ENCODE assay signal across 8 cellular contexts in genomic region chr12:121796855-121797751, GRCh38. TPM values are rescaled to one million over a fixed set of nuclear protein-coding genes. Genes with fewer than 3 reads are reported as not detected.
DNase-seq lines count a peak whose midpoint lies in the region; ATAC-seq and TF ChIP-seq lines count a peak whose summit lies in the region.

No MANE protein-coding gene starts in this region.

- peak overlapping the region; percentile 16 to 100 (median 100) for H3K27ac ChIP-seq in dorsolateral prefrontal cortex

- DNase-seq in AG08395 (ENCODE audit: low spot score) (peak; percentile 88), HEK293T (ENCODE audit: extremely low spot score) (peak; percentile 49), RKO (ENCODE audit: low spot score) (peak; percentile 96), dorsolateral prefrontal cortex (peak; percentile 66 to 86 (median 80)), left lobe of liver (ENCODE audit: low spot score) (peak; percentile 100)
- peak; percentile 25 for DNase-seq in stimulated activated naive CD8-positive, alpha-beta T cell treated with anti-CD3 and anti-CD28 coated beads, Interleukin-15, Interleukin-2, amounts not matched to agents 100 U/mL and 50 U/mL, for 24 hours
- DNase-seq in activated CD8-positive, alpha-beta memory T cell treated with anti-CD3 and anti-CD28 coated beads for 24 hours: no peak

- CTCF ChIA-PET in HEK293T (lab: Yijun Ruan, JAX): interaction anchor here (1.1 to 9.3 kb wide), 5 partner anchors 9 to 91 kb away, joined by 4 to 125 read pairs (median 54); partner anchors contain the start of gene PSMD9

- intact Hi-C loops in dorsolateral prefrontal cortex (cut with DNase I): loop anchor here (2.0 to 5.0 kb wide), 2 partner anchors 92 to 225 kb away; partner anchors contain the start of genes BCL7A (in 1 of the 2) and PSMD9 (in 1 of the 2)

- H3K4me3 ChIP-seq in dorsolateral prefrontal cortex: peak overlapping the region in 57 of 59 donors; percentile 2 to 82 (median 69)

- POLR2A ChIA-PET in HEK293T (lab: Yijun Ruan, JAX): interaction anchor here (2.1 to 7.9 kb wide), 3 partner anchors 11 to 91 kb away, joined by 5 to 125 read pairs (median 15); partner anchors contain the start of gene PSMD9

- TF ChIP-seq CTCF in dorsolateral prefrontal cortex (IDR thresholded peaks at IDR 0.05 in 54 of 56, conservative IDR thresholded peaks at IDR 0.05 in 2 of 56; ENCODE audit: low read depth in 1 of 56, partially characterized antibody in 56 of 56): peak in 54 of 56 donors; percentile 13 to 73 (median 51)

- no peaks in the 10 kb centered on the region for H3K27me3 ChIP-seq in dorsolateral prefrontal cortex

- ATAC-seq in left lobe of liver: peak; percentile 54
- no peak for ATAC-seq in stimulated activated naive CD8-positive, alpha-beta T cell treated with anti-CD3 and anti-CD28 coated beads, Interleukin-15, Interleukin-2, amounts not matched to agents 100 U/mL and 50 U/mL, for 24 hours
- no peak for ATAC-seq in HG02852 (IDR thresholded peaks at IDR 0.05; ENCODE audit: unreplicated experiment)

TF ChIP-seq in HEK293T, 16 proteins besides CTCF, POLR2A, EP300 and RAD21:
- TF ChIP-seq FOXA1 (IDR thresholded peaks at IDR 0.05) (no peak), SUZ12 (IDR thresholded peaks at IDR 0.05) (no peak), LEF1 (IDR thresholded peaks at IDR 0.05; ENCODE audit: borderline replicate concordance) (no peak), CTBP1 (IDR thresholded peaks at IDR 0.05; ENCODE audit: borderline replicate concordance) (no peak), L3MBTL2 (conservative IDR thresholded peaks at IDR 0.05) (no peak), HDGF (IDR thresholded peaks at IDR 0.05; ENCODE audit: borderline replicate concordance) (0 out of 2 replicates have a peak, but pooled peaks have one; percentile 56), ZNF384 (IDR thresholded peaks at IDR 0.05) (no peak; the same call in 1 of the 2 replicates), PKNOX1 (IDR thresholded peaks at IDR 0.05) (no peak), ARNT (IDR thresholded peaks at IDR 0.05) (no peak)

RNA-seq across cellular contexts. Expression of gene RHOF, which starts 3.6 kb away (rescaled TPM):
- total RNA-seq in dorsolateral prefrontal cortex: 10 to 100 TPM; 18.1 to 42.5 (median 27.4) TPM
- 7.9 TPM for total RNA-seq in left lobe of liver

RNA-seq across cellular contexts. Expression of gene SETD1B, which starts 6.7 kb away (rescaled TPM):
- 10 to 100 TPM; 15.5 to 29.9 (median 23.0) TPM for total RNA-seq in dorsolateral prefrontal cortex
- total RNA-seq in left lobe of liver: 12.8 TPM
